ENCODE assay signal across 19 cellular contexts in genomic region chr5:95600557-95600956, GRCh38. TPM values are rescaled to one million over a fixed set of nuclear protein-coding genes. Genes with fewer than 3 reads are reported as not detected.
DNase-seq lines count a peak whose midpoint lies in the region; ATAC-seq and TF ChIP-seq lines count a peak whose summit lies in the region.
"Had no signal": no experiment of that assay in that cellular context is flagged by ENCODE, and none has a peak within 500 bp of the region (broad histone marks: within the 10 kb centered on the region; RNA-seq: fewer than 3 reads in every experiment).

No MANE protein-coding gene starts in this region.

- peak overlapping the region; percentile 20; the same call in 1 of the 2 replicates for H3K4me3 Mint-ChIP-seq in HFFc6
- H3K4me3 Mint-ChIP-seq: CD8-positive, alpha-beta T cell had no signal

- H3K4me3 ChIP-seq in AG10803 (ENCODE audit: low read length) (no peak overlapping the region), cardiac fibroblast (replicated peaks in 1 of 2; ENCODE audit: low read depth in 2 of 2, low read length in 2 of 2) (no peak overlapping the region)
- H3K4me3 ChIP-seq: GM12878 had no signal

- H3K36me3 Mint-ChIP-seq in HFFc6 (ENCODE audit: low read depth): peaks cover 13% of the 10 kb centered on the region

- H3K27me3 Mint-ChIP-seq in HFFc6 (ENCODE audit: insufficient read depth): peaks cover 1% of the 10 kb centered on the region; the same call in 1 of the 2 replicates

- TF ChIP-seq CTCF in AG10803 (conservative IDR thresholded peaks at IDR 0.05; ENCODE audit: low read length) (no peak), HFFc6 (IDR thresholded peaks at IDR 0.05) (no peak), cardiac fibroblast (IDR thresholded peaks at IDR 0.05; ENCODE audit: low read depth, low read length) (no peak)

- peaks cover 39% of the 10 kb centered on the region for H3K4me1 Mint-ChIP-seq in HFFc6 (ENCODE audit: low read depth)

- H3K9me3 Mint-ChIP-seq in HFFc6: no peaks in the 10 kb centered on the region
- H3K9me3 Mint-ChIP-seq: CD8-positive, alpha-beta T cell had no signal

- peak overlapping the region; percentile 74 for H3K27ac Mint-ChIP-seq in HFFc6
- H3K27ac Mint-ChIP-seq: CD8-positive, alpha-beta T cell had no signal

- DNase-seq in AG10803 (ENCODE audit: low read depth) (peak; percentile 79), HFFc6 (peak; percentile 63), cardiac fibroblast (ENCODE audit: low read depth in 2 of 2) (peak; percentile 43 to 64), iris pigment epithelial cell (ENCODE audit: low read depth) (peak; percentile 64), T1000 (lab: John Stamatoyannopoulos, UW) (no peak)
- no peak for DNase-seq in activated CD8-positive, alpha-beta memory T cell treated with anti-CD3 and anti-CD28 coated beads for 24 hours
- DNase-seq: BE2C; CD8-positive, alpha-beta T cell; NCI-H187; NCI-H446; NCI-H748 treated with DMSO at 0.1 percent for 48 hours; OCI-M1; SW 1271 had no signal

- no peak for ATAC-seq in HG02840 (IDR thresholded peaks at IDR 0.05; ENCODE audit: low FRiP score, unreplicated experiment)
- no peak for ATAC-seq in GM18511 (IDR thresholded peaks at IDR 0.05; ENCODE audit: unreplicated experiment)
- ATAC-seq: CD8-positive, alpha-beta T cell; GM12878 had no signal

RNA-seq across cellular contexts. Expression of gene GPR150, which starts 19.3 kb away (rescaled TPM):
- under 1 TPM; 0.14 to 0.35 (median 0.22) TPM for total RNA-seq in HFFc6 (2021; fragmentation: NEBNext Ultra II Directional; extraction: Animal tissue kit (Norgen Biotek cat#: 25700))
- total RNA-seq: G401, H4, HT1080 had no signal

RNA-seq across cellular contexts. Expression of gene ARSK, which starts 45.7 kb away (rescaled TPM):
- total RNA-seq in HFFc6 (2021; fragmentation: NEBNext Ultra II Directional; extraction: Animal tissue kit (Norgen Biotek cat#: 25700)): 10 to 100 TPM; 11.6 to 19.7 (median 17.3) TPM

RNA-seq across cellular contexts. Expression of gene SKIC3, which starts 45.8 kb away (rescaled TPM):
- 100 to 1,000 TPM; 102 to 113 (median 110) TPM for total RNA-seq in HFFc6 (2021; fragmentation: NEBNext Ultra II Directional; extraction: Animal tissue kit (Norgen Biotek cat#: 25700))

RNA-seq across cellular contexts. Expression of gene RFESD, which starts 46.0 kb away (rescaled TPM):
- 1 to 10 TPM; 2.2 to 3.7 (median 2.3) TPM for total RNA-seq in HFFc6 (2021; fragmentation: NEBNext Ultra II Directional; extraction: Animal tissue kit (Norgen Biotek cat#: 25700))

Comparison
In these comparisons a context has a peak if more than half of its experiments do, and no peak if none do; other contexts are left out.
1. DNase-seq: peak in AG10803 (single experiment), HFFc6 (single experiment), cardiac fibroblast (2 of 2) and iris pigment epithelial cell (single experiment); none in T1000 (single experiment) and activated CD8-positive, alpha-beta memory T cell treated with anti-CD3 and anti-CD28 coated beads for 24 hours (single experiment).